ENCODE assay signal across 8 cellular contexts in the genomic region with DNA sequence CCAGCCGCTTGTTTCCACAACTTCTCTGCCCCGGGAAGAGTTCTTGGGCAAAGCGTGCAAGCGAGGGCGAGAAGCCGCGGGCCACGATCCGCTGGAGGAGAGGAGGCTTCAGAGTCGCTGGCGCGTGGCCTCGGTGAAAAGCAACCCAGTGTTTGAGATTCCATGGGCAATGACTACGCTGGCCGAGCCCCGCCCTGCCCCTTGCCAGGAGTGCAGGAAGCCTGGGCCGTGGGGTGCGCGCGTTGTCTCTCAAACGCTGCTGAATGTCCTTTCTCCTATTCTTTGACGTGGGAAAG. TPM values are rescaled to one million over a fixed set of nuclear protein-coding genes. Genes with fewer than 3 reads are reported as not detected.
DNase-seq lines count a peak whose midpoint lies in the region; ATAC-seq, FAIRE-seq and TF ChIP-seq lines count a peak whose summit lies in the region.
"Had no signal": no experiment of that assay in that cellular context is flagged by ENCODE, and none has a peak within 500 bp of the region (broad histone marks: within the 10 kb centered on the region; RNA-seq: fewer than 3 reads in every experiment).

No MANE protein-coding gene starts in this region.

- FAIRE-seq in pancreas (lab: Jason Lieb, UNC): no peak

- H3K27me3 ChIP-seq in pancreas: no peaks in the 10 kb centered on the region
- H3K27me3 ChIP-seq: SJSA1 had no signal

- TF ChIP-seq CTCF in pancreas (IDR thresholded peaks at IDR 0.05): no peak

- H3K9ac ChIP-seq in SK-N-MC (ENCODE audit: insufficient read length): peak overlapping the region; percentile 84

- H3K4me3 ChIP-seq in SK-N-MC (peak overlapping the region; percentile 93), pancreas (peak overlapping the region; percentile 30 to 68 (median 42))
- H3K4me3 ChIP-seq: SJSA1 had no signal

- H3K27ac ChIP-seq in SK-N-MC: no peak overlapping the region
- H3K27ac ChIP-seq in pancreas: no peak overlapping the region
- H3K27ac ChIP-seq: SJSA1 had no signal

- H3K36me3 ChIP-seq in SK-N-MC (ENCODE audit: insufficient read depth, low read length): no peaks in the 10 kb centered on the region
- no peaks in the 10 kb centered on the region for H3K36me3 ChIP-seq in pancreas
- H3K36me3 ChIP-seq: SJSA1 had no signal

- DNase-seq in GM03348 (ENCODE audit: low spot score) (peak; percentile 57), SK-N-MC (ENCODE audit: low read depth, low spot score) (no peak), fibroblast of peridontal ligament (ENCODE audit: extremely low read depth) (peak; percentile 24), pancreas (peak in 3 of 6 donors; percentile 34 to 77 (median 62)), NCI-H2107 treated with DMSO at 0.1 percent for 48 hours (lab: John Stamatoyannopoulos, UW; ENCODE audit: unreplicated experiment) (no peak)

- peaks cover 0 to 5% (median 4%) of the 10 kb centered on the region in 3 donors for H3K4me1 ChIP-seq in pancreas
- H3K4me1 ChIP-seq: SJSA1 had no signal

- H3K9me3 ChIP-seq in SK-N-MC (ENCODE audit: low read depth, low read length): no peaks in the 10 kb centered on the region
- no peaks in the 10 kb centered on the region for H3K9me3 ChIP-seq in pancreas
- H3K9me3 ChIP-seq: SJSA1 had no signal

- ATAC-seq in pancreas: peak; percentile 12 to 55 (median 40)
- no peak for ATAC-seq in HG02678 (IDR thresholded peaks at IDR 0.05; ENCODE audit: unreplicated experiment)
- no peak for ATAC-seq in HG02884 (IDR thresholded peaks at IDR 0.05; ENCODE audit: unreplicated experiment)

- intact Hi-C loops in pancreas (cut with DNase I): no loop called here

- WGBS in pancreas, 2 donors: 8 to 15% methylated on average over 22 of the region's 22 CpGs

RNA-seq across cellular contexts. Expression of a gene that starts 27.5 kb away (rescaled TPM):
- 10 to 100 TPM in 2 of 6 donors, 1 to 10 TPM in 4; 7.6 to 15.1 (median 9.2) TPM for total RNA-seq in pancreas
- polyA plus RNA-seq in pancreas: 10 to 100 TPM; 13.6 to 16.3 TPM

RNA-seq across cellular contexts. Expression of a gene that starts 37.5 kb away (rescaled TPM):
- total RNA-seq in pancreas: 1 to 10 TPM in 1 of 6 donors, under 1 TPM in 4, not detected in 1; 0.14 to 2.4 (median 0.38) TPM
- polyA plus RNA-seq in pancreas: under 1 TPM; 0.14 to 0.68 TPM
- total RNA-seq: SJSA1 had no signal

Comparison
In these comparisons a context has a peak if more than half of its experiments do, and no peak if none do; other contexts are left out.
1. DNase-seq: peak in GM03348 (single experiment) and fibroblast of peridontal ligament (single experiment); none in SK-N-MC (single experiment) and NCI-H2107 treated with DMSO at 0.1 percent for 48 hours (single experiment).
2. ATAC-seq: peak in pancreas (4 of 4); none in HG02678 (single experiment) and HG02884 (single experiment).